ENCODE assay signal across 8 cellular contexts in genomic region chr6:16409531-16410441, GRCh38.
DNase-seq lines count a peak whose midpoint lies in the region; ATAC-seq and TF ChIP-seq lines count a peak whose summit lies in the region.

No MANE protein-coding gene starts in this region.

- H3K27me3 ChIP-seq in ascending aorta (no peaks in the 10 kb centered on the region), right atrium auricular region (no peaks in the 10 kb centered on the region)

- no peaks in the 10 kb centered on the region for H3K36me3 ChIP-seq in ascending aorta
- H3K36me3 ChIP-seq in right atrium auricular region = no peaks in the 10 kb centered on the region

- ATAC-seq in sciatic nerve (peak; percentile 78), HG03045 (IDR thresholded peaks at IDR 0.05; ENCODE audit: unreplicated experiment) (no peak), GM21717 (IDR thresholded peaks at IDR 0.05; ENCODE audit: unreplicated experiment) (no peak)

- no peak overlapping the region for H3K4me3 ChIP-seq in ascending aorta
- H3K4me3 ChIP-seq in right atrium auricular region = no peak overlapping the region

- H3K27ac ChIP-seq in ascending aorta = no peak overlapping the region
- H3K27ac ChIP-seq in right atrium auricular region = no peak overlapping the region

- DNase-seq in GM04504 (ENCODE audit: low read depth) (peak; percentile 67), HT1080 (ENCODE audit: low read depth) (peak; percentile 17), SKM-1 (lab: John Stamatoyannopoulos, UW; ENCODE audit: unreplicated experiment) (peak; percentile 32), ascending aorta (ENCODE audit: low spot score in 2 of 2) (peak in 1 of 2 donors; percentile 83), right atrium auricular region (ENCODE audit: low spot score) (peak; percentile 78), sciatic nerve (ENCODE audit: low spot score) (peak; percentile 76)

- peak; percentile 64 to 82 (median 75) for TF ChIP-seq CTCF in ascending aorta (IDR thresholded peaks at IDR 0.05)
- TF ChIP-seq CTCF in right atrium auricular region (IDR thresholded peaks at IDR 0.05) = peak; percentile 75 to 87

- intact Hi-C loops in ascending aorta (cut with DNase I) = loop anchor here (1.0 kb wide), 1 partner anchor 77 kb away; no protein-coding TSS in a partner anchor
- intact Hi-C loops in sciatic nerve (cut with DNase I) = loop anchor here (5.0 kb wide), 1 partner anchor 77 kb away; no protein-coding TSS in a partner anchor

- H3K9me3 ChIP-seq in ascending aorta = no peaks in the 10 kb centered on the region
- H3K9me3 ChIP-seq in right atrium auricular region = no peaks in the 10 kb centered on the region

- H3K4me1 ChIP-seq in ascending aorta = peaks cover 2 to 21% of the 10 kb centered on the region in 2 donors
- peaks cover 0 to 37% of the 10 kb centered on the region in 2 donors for H3K4me1 ChIP-seq in right atrium auricular region
